ENCODE assay signal across 8 cellular contexts in the genomic region with DNA sequence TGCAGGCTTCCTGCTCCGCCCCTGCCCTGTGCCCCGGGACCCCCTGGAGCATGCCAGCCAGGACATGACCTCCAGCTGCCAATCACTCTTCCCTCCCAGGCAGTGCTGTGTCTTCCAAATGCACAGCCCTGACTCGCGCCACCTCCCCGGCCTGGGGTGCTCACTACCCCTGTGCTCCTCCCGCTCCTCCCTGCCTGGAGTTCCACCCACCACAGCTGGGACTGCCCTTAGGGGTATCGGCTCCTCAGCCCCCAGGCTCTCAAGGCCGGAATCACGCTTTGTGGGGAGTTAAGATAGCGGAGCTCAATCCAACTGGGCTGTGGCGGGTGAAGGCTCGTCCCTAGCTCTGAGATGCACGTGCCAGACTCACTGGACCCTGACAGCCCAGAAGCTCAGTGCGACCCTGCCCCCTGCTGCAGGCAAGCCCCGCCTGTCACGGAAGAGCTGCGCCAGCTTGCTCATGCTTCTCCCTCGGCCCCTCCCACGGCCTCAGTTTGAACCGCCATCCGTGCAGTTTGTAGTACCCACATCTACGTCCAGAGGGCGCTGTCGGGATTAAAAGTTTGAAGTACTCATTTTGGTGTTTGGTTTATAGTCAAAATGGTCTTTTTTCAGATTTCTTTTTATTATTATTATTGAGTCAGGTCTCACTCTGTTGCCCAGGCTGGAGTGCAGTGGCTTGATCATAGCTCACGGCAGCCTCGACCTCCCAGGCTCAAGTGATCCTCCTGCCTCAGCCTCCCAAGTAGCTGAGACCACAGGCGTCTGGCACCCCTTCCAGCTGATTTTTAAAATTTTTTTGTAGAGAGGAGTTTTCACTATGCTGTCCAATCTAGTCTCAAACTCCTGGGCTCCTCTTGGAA.
A peak's percentile ranks its signal among the peaks of the same experiment; 100 is the strongest.
DNase-seq lines count a peak whose midpoint lies in the region; ATAC-seq and TF ChIP-seq lines count a peak whose summit lies in the region.

No MANE protein-coding gene starts in this region.

- H3K27ac ChIP-seq in RWPE2 (ENCODE audit: poor library complexity, severe bottlenecking): no peak overlapping the region
- no peak overlapping the region for H3K27ac ChIP-seq in iPS-18a (ENCODE audit: low read length)
- no peak overlapping the region for H3K27ac ChIP-seq in skeletal muscle tissue (ENCODE audit: low read depth, low read length)

- peak; percentile 52 for TF ChIP-seq CTCF in RWPE2 (IDR thresholded peaks at IDR 0.05; ENCODE audit: poor library complexity, severe bottlenecking)

- H3K9ac ChIP-seq in iPS-18a (ENCODE audit: low read length) (no peak overlapping the region), skeletal muscle tissue (ENCODE audit: low read depth in 1 of 3, low read length in 3 of 3) (peak overlapping the region in 1 of 3 donors; percentile 33)

- H3K36me3 ChIP-seq in RWPE2 (ENCODE audit: low read depth): no peaks in the 10 kb centered on the region
- no peaks in the 10 kb centered on the region for H3K36me3 ChIP-seq in iPS-18a (ENCODE audit: control insufficient read depth, low read depth, low read length)
- no peaks in the 10 kb centered on the region for H3K36me3 ChIP-seq in skeletal muscle tissue (ENCODE audit: control insufficient read depth in 3 of 3, insufficient read depth in 3 of 3, low read length in 3 of 3)

- H3K27me3 ChIP-seq in RWPE2 (ENCODE audit: insufficient read depth, poor library complexity, severe bottlenecking) (no peaks in the 10 kb centered on the region), iPS-18a (ENCODE audit: control insufficient read depth, insufficient read depth, low read length) (peaks cover 8% of the 10 kb centered on the region), skeletal muscle tissue (ENCODE audit: control insufficient read depth in 3 of 3, insufficient read depth in 3 of 3, low read length in 3 of 3) (peaks cover 13 to 32% (median 30%) of the 10 kb centered on the region in 3 donors)

- DNase-seq in activated CD4-positive, CD25-positive, alpha-beta regulatory T cell treated with anti-CD3 and anti-CD28 coated beads, Interleukin-2, amount 50 U/mL, for 16 hours (ENCODE audit: low read depth, low spot score): peak; percentile 23
- DNase-seq in RWPE2 (ENCODE audit: low spot score) (no peak), amygdala (lab: John Stamatoyannopoulos, UW) (peak in 48 of 56 donors; percentile 9 to 91 (median 50)), DMS153 treated with DMSO at 0.1 percent for 48 hours (lab: John Stamatoyannopoulos, UW; ENCODE audit: unreplicated experiment) (no peak)

- no peaks in the 10 kb centered on the region for H3K9me3 ChIP-seq in RWPE2 (ENCODE audit: severe bottlenecking)
- H3K9me3 ChIP-seq in iPS-18a (ENCODE audit: control insufficient read depth, low read depth, low read length): no peaks in the 10 kb centered on the region
- no peaks in the 10 kb centered on the region for H3K9me3 ChIP-seq in skeletal muscle tissue (ENCODE audit: control insufficient read depth in 3 of 3, low read length in 3 of 3)

- no peak overlapping the region for H3K4me3 ChIP-seq in RWPE2 (ENCODE audit: severe bottlenecking)
- H3K4me3 ChIP-seq in iPS-18a (ENCODE audit: low read length): peak overlapping the region; percentile 57
- H3K4me3 ChIP-seq in skeletal muscle tissue (ENCODE audit: low read length in 3 of 3): peak overlapping the region; percentile 36 to 56 (median 43)

- H3K4me1 ChIP-seq in RWPE2 (ENCODE audit: insufficient read depth, poor library complexity, severe bottlenecking) (no peaks in the 10 kb centered on the region), iPS-18a (ENCODE audit: control insufficient read depth, low read depth, low read length) (peaks cover 11% of the 10 kb centered on the region), skeletal muscle tissue (ENCODE audit: control insufficient read depth in 3 of 3, insufficient read depth in 3 of 3, low read length in 3 of 3) (peaks cover 4 to 5% (median 5%) of the 10 kb centered on the region in 3 donors)

- ATAC-seq in activated CD4-positive, CD25-positive, alpha-beta regulatory T cell treated with anti-CD3 and anti-CD28 coated beads, Interleukin-2, amount 50 U/mL, for 24 hours: no peak
- ATAC-seq in RWPE2 (ENCODE audit: low read depth): no peak
- ATAC-seq in GM19023 (IDR thresholded peaks at IDR 0.05; ENCODE audit: unreplicated experiment): no peak

Comparison
In these comparisons a context has a peak if more than half of its experiments do, and no peak if none do; other contexts are left out.
1. DNase-seq: peak in activated CD4-positive, CD25-positive, alpha-beta regulatory T cell treated with anti-CD3 and anti-CD28 coated beads, Interleukin-2, amount 50 U/mL, for 16 hours (single experiment) and amygdala (48 of 56); none in RWPE2 (single experiment) and DMS153 treated with DMSO at 0.1 percent for 48 hours (single experiment).